In genomic region chr13:101116381-101116780, GRCh38 we compare ENCODE assay signal across 1 cellular context.
TF ChIP-seq lines count a peak whose summit lies in the region.

No MANE protein-coding gene starts in this region.

TF ChIP-seq in neural cell, 6 proteins besides CTCF, POLR2A, EP300 and RAD21 (continued from another document):
- TF ChIP-seq REST (IDR thresholded peaks at IDR 0.05; ENCODE audit: borderline replicate concordance), result no peak
- no peak for TF ChIP-seq EZH2 (IDR thresholded peaks at IDR 0.05; ENCODE audit: borderline replicate concordance, insufficient read depth, low read length, poor library complexity, severe bottlenecking)
